In genomic region chr6:73653571-73654424, GRCh38 we compare ENCODE assay signal across 8 cellular contexts. TPM values are rescaled to one million over a fixed set of nuclear protein-coding genes. Genes with fewer than 3 reads are reported as not detected.
DNase-seq lines count a peak whose midpoint lies in the region; ATAC-seq and TF ChIP-seq lines count a peak whose summit lies in the region.

Gene SLC17A5 (minus strand): TSS chr6:73653992. CDS start chr6:73653886, 106 bp downstream.

- H3K27me3 ChIP-seq in brain microvascular endothelial cell (replicated peaks): no peaks in the 10 kb centered on the region
- no peaks in the 10 kb centered on the region for H3K27me3 ChIP-seq in iPS DF 6.9 (ENCODE audit: control insufficient read depth, insufficient read depth, low read length)
- H3K27me3 ChIP-seq in gastrocnemius medialis: no peaks in the 10 kb centered on the region

- H3K4me3 ChIP-seq in brain microvascular endothelial cell (ENCODE audit: low read depth, low read length): peak within 1 kb of the TSS; percentile 93
- H3K4me3 ChIP-seq in iPS DF 6.9 (ENCODE audit: low read length): peak within 1 kb of the TSS; percentile 84
- H3K4me3 ChIP-seq in gastrocnemius medialis: peak within 1 kb of the TSS; percentile 83 to 99 (median 97)

- DNase-seq in A172 (ENCODE audit: low spot score) (peak; percentile 81), NCI-H2107 treated with DMSO at 0.1 percent for 48 hours (lab: John Stamatoyannopoulos, UW; ENCODE audit: unreplicated experiment) (peak; percentile 88), UCSD-AML1 (lab: John Stamatoyannopoulos, UW; ENCODE audit: unreplicated experiment) (peak; percentile 95), brain microvascular endothelial cell (peak; percentile 91), iPS DF 6.9 (ENCODE audit: low read depth, low spot score) (no peak), gastrocnemius medialis (peak; percentile 89 to 96)

- WGBS in iPS DF 6.9 (ENCODE audit: insufficient coverage, insufficient read length): no CpG with 5 or more reads among the region's 90 CpGs

- no peak for TF ChIP-seq CTCF in brain microvascular endothelial cell (IDR thresholded peaks at IDR 0.05; ENCODE audit: low read depth, low read length, missing control alignments)
- peak in 2 of 5 experiments; percentile 6 to 7 for TF ChIP-seq CTCF in gastrocnemius medialis (IDR thresholded peaks at IDR 0.05 in 4 of 5, conservative IDR thresholded peaks at IDR 0.05 in 1 of 5)

- H3K9me3 ChIP-seq in iPS DF 6.9 (ENCODE audit: control insufficient read depth, insufficient read depth, low read length) (no peaks in the 10 kb centered on the region), gastrocnemius medialis (no peaks in the 10 kb centered on the region)

- H3K27ac ChIP-seq in brain microvascular endothelial cell (peak within 1 kb of the TSS; percentile 90), iPS DF 6.9 (ENCODE audit: low read length) (no peak within 1 kb of the TSS), gastrocnemius medialis (peak within 1 kb of the TSS; percentile 96 to 99 (median 98))

- H3K4me1 ChIP-seq in iPS DF 6.9 (ENCODE audit: control insufficient read depth, insufficient read depth, low read length): no peaks in the 10 kb centered on the region
- H3K4me1 ChIP-seq in gastrocnemius medialis: peaks cover 18% of the 10 kb centered on the region in 2 donors

- in situ Hi-C loops in brain microvascular endothelial cell (cut with HindIII; ENCODE audit: low pct_ligation_motif_present, low sequenced_read_pairs) (no loop called here), gastrocnemius medialis (cut with MboI; ENCODE audit: low sequenced_read_pairs in 4 of 4) (loop anchor here in 1 of 4 donors (25.0 kb wide), 1 partner anchor 1559 kb away; the partner anchor contains the start of gene COL12A1)

- intact Hi-C loops in gastrocnemius medialis (cut with DNase I; ENCODE audit: low total_unique reads): loop anchor here (1.0 to 5.0 kb wide), 6 partner anchors 133 to 1949 kb away; partner anchors contain the start of genes COX7A2, EEF1A1, MTO1 and SENP6

- no peaks in the 10 kb centered on the region for H3K36me3 ChIP-seq in brain microvascular endothelial cell (replicated peaks)
- H3K36me3 ChIP-seq in iPS DF 6.9 (ENCODE audit: control insufficient read depth, insufficient read depth, low read length): no peaks in the 10 kb centered on the region
- H3K36me3 ChIP-seq in gastrocnemius medialis: peaks cover 0 to 6% of the 10 kb centered on the region in 2 donors

- ATAC-seq in GM18858 (IDR thresholded peaks at IDR 0.05; ENCODE audit: unreplicated experiment) (peak; percentile 73), HG03066 (IDR thresholded peaks at IDR 0.05; ENCODE audit: low read depth, unreplicated experiment) (peak; percentile 83), gastrocnemius medialis (peak; percentile 93 to 94)

- TF ChIP-seq POLR2A in gastrocnemius medialis (IDR thresholded peaks at IDR 0.05): peak; percentile 64 to 76

RNA-seq across cellular contexts. Expression of gene SLC17A5, which starts in this region (rescaled TPM):
- total RNA-seq in A172 (2014; rRNA removed; shearing (Covaris generic)): 13.0 and 15.3 TPM in 2 replicates
- 10 to 100 TPM in 1 of 4 donors, 1 to 10 TPM in 3; 2.6 to 11.5 (median 5.4) TPM for total RNA-seq in gastrocnemius medialis
